9 cellular contexts compared by ENCODE assay signal in the genomic region with DNA sequence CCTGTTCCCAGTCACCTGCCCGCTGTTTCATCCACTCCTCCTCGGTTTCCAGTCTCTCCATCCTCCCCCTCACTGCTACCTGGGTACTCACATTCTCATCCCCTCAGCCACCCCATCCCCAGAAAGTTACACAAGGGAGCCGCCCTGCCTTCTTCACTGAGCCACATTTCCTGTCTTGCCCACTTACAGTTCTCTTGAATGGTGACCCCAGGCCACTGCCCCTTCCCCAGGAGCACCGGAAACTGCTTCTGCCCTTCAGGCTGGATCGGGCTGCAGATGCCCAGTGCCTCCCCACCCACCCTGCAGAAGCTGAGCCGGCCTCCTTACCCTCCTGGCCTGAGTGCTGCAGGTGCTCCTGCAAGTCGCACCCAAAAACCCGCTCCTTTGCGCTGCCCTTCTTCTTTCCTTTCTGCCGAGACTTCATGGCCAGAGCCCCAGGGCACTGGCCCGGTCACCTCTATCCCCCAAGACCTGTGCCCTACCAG. TPM values are rescaled to one million over a fixed set of nuclear protein-coding genes. Genes with fewer than 3 reads are reported as not detected.
A peak's percentile ranks its signal among the peaks of the same experiment; 100 is the strongest.
DNase-seq lines count a peak whose midpoint lies in the region; ATAC-seq and TF ChIP-seq lines count a peak whose summit lies in the region.
"Had no signal": no experiment of that assay in that cellular context is flagged by ENCODE, and none has a peak within 500 bp of the region (broad histone marks: within the 10 kb centered on the region; RNA-seq: fewer than 3 reads in every experiment).

No MANE protein-coding gene starts in this region.

- TF ChIP-seq CTCF in SU-DHL-6 (IDR thresholded peaks at IDR 0.05; ENCODE audit: insufficient read depth, low read length, poor library complexity, severe bottlenecking) (no peak), tibial artery (IDR thresholded peaks at IDR 0.05) (no peak)

- H3K27me3 ChIP-seq in SU-DHL-6 (ENCODE audit: low read length) (no peaks in the 10 kb centered on the region), right cardiac atrium (ENCODE audit: control insufficient read depth, insufficient read depth) (no peaks in the 10 kb centered on the region), tibial artery (peaks cover 0 to 18% of the 10 kb centered on the region in 2 donors)

- peaks cover 14% of the 10 kb centered on the region; the same call in 1 of the 2 replicates for H3F3A ChIP-seq in SU-DHL-6 (ENCODE audit: insufficient read depth)

- H3K9me3 ChIP-seq in SU-DHL-6 (ENCODE audit: insufficient read depth, low read length) (no peaks in the 10 kb centered on the region), right cardiac atrium (ENCODE audit: control insufficient read depth, low read length) (no peaks in the 10 kb centered on the region), tibial artery (no peaks in the 10 kb centered on the region)

- H3K4me3 ChIP-seq in SU-DHL-6 (ENCODE audit: insufficient read depth, low read length, poor library complexity, severe bottlenecking) = peak overlapping the region; percentile 79
- H3K4me3 ChIP-seq in right cardiac atrium (ENCODE audit: low read length) = peak overlapping the region; percentile 33
- peak overlapping the region; percentile 34 to 38 for H3K4me3 ChIP-seq in tibial artery

- H3K4me1 ChIP-seq in right cardiac atrium (ENCODE audit: control insufficient read depth, insufficient read depth, low read length) (no peaks in the 10 kb centered on the region), tibial artery (peaks cover 0 to under 1% (median 0%) of the 10 kb centered on the region in 4 donors)

- H4K20me1 ChIP-seq in SU-DHL-6 (ENCODE audit: low read depth, low read length) = no peaks in the 10 kb centered on the region

- WGBS in right cardiac atrium = 76% methylated on average over 11 of the region's 11 CpGs

- peak overlapping the region; percentile 77 for H3K4me2 ChIP-seq in SU-DHL-6 (ENCODE audit: low read depth, low read length, poor library complexity, severe bottlenecking)

- intact Hi-C loops in right cardiac atrium (cut with DNase I) (no loop called here), tibial artery (cut with DNase I; ENCODE audit: low total_unique reads) (no loop called here), posterior vena cava (cut with DNase I) (no loop called here)

- DNase-seq in activated T-cell treated with anti-CD3 and anti-CD28 coated beads for 24 hours (ENCODE audit: low read depth) = peak; percentile 11
- DNase-seq in activated T-cell treated with anti-CD3 and anti-CD28 coated beads for 4 hours = no peak
- no peak for DNase-seq in right cardiac atrium
- no peak for DNase-seq in tibial artery
- no peak for DNase-seq in epidermal melanocyte (ENCODE audit: insufficient read length, low spot score)
- DNase-seq in posterior vena cava (ENCODE audit: low spot score) = no peak

- H3K9me2 ChIP-seq in SU-DHL-6 (replicated peaks; ENCODE audit: insufficient read depth, low read length) = no peaks in the 10 kb centered on the region

- peak overlapping the region; percentile 53 for H2AFZ ChIP-seq in SU-DHL-6 (ENCODE audit: low read depth, low read length, severe bottlenecking)

- peak overlapping the region; percentile 93 for H3K9ac ChIP-seq in SU-DHL-6 (ENCODE audit: low read length)

- H3K79me2 ChIP-seq in SU-DHL-6 (ENCODE audit: insufficient read depth, low read length) = peaks cover 45% of the 10 kb centered on the region

- H3K27ac ChIP-seq in SU-DHL-6 (ENCODE audit: low read depth, low read length) (peak overlapping the region; percentile 83), right cardiac atrium (ENCODE audit: low read length) (peak overlapping the region; percentile 46), tibial artery (no peak overlapping the region)

- ATAC-seq in right cardiac atrium (no peak), GM18520 (IDR thresholded peaks at IDR 0.05; ENCODE audit: unreplicated experiment) (no peak)

- no peaks in the 10 kb centered on the region for H3K36me3 ChIP-seq in SU-DHL-6 (ENCODE audit: low read length)
- H3K36me3 ChIP-seq in tibial artery = peaks cover 0 to 11% (median 0%) of the 10 kb centered on the region in 3 donors

RNA-seq across cellular contexts. Expression of a gene that starts 0.4 kb away (rescaled TPM):
- total RNA-seq in right cardiac atrium (1 to 10 TPM; 2.7 to 5.0 (median 4.7) TPM), posterior vena cava (10 to 100 TPM; 10.5 to 15.2 TPM)
- polyA plus RNA-seq in right cardiac atrium = 1.5 TPM

RNA-seq across cellular contexts. Expression of a gene that starts 20.1 kb away (rescaled TPM):
- total RNA-seq in right cardiac atrium = not detected
- polyA plus RNA-seq in right cardiac atrium = 0.02 TPM
- under 1 TPM in 1 of 2 donors, not detected in 1; 0.19 TPM for total RNA-seq in posterior vena cava

RNA-seq across cellular contexts. Expression of a gene that starts 23.5 kb away (rescaled TPM):
- total RNA-seq in right cardiac atrium = 10 to 100 TPM; 34.5 to 41.4 (median 40.7) TPM
- polyA plus RNA-seq in right cardiac atrium = 32.8 TPM
- 10 to 100 TPM; 33.5 to 40.0 TPM for total RNA-seq in posterior vena cava

RNA-seq across cellular contexts. Expression of a gene that starts 28.9 kb away (rescaled TPM):
- 1 to 10 TPM; 3.4 to 5.4 (median 4.4) TPM for total RNA-seq in right cardiac atrium
- polyA plus RNA-seq in right cardiac atrium = 5.1 TPM
- 1 to 10 TPM; 2.4 to 4.2 TPM for total RNA-seq in posterior vena cava
- total RNA-seq: T-helper 2 cell treated with Interferon-gamma antibody and Interleukin-4, amounts not matched to agents 100 ng/mL and 5 ng/mL, for 36 hours had no signal

RNA-seq across cellular contexts. Expression of a gene that starts 30.5 kb away (rescaled TPM):
- total RNA-seq in right cardiac atrium (10 to 100 TPM; 23.5 to 46.8 (median 35.8) TPM), posterior vena cava (10 to 100 TPM in 1 of 2 donors, 1 to 10 TPM in 1; 4.5 to 12.5 TPM)
- polyA plus RNA-seq in right cardiac atrium = 63.6 TPM

Comparison
In these comparisons a context has a peak if more than half of its experiments do, and no peak if none do; other contexts are left out.
1. H3K27ac ChIP-seq: peak in SU-DHL-6 (single experiment) and right cardiac atrium (single experiment); none in tibial artery (0 of 2).
2. Peak in every context shown above with its lines, with median percentiles within 50 percentile points of each other: H3K4me3 ChIP-seq.